In the genomic region with DNA sequence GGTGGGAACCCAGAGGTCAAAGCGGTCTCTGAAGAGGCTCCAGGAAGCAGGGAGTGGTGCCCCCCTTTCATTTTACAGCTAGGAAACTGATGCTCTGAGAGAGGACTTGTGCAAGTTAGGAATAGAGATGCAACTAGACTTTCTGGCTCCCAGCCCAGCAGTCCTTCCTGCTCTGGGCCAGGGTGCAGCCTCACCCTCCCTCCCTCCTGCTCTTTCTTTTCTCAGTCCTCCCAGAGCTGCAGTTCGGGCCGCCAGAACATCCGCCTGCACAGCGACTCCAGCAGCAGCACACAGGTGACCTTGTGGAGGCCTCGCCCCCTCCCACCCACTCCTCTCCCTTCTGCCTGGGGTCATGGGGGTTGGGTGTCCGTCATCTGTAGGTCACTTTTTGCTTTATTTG, we compare ENCODE assay signal across 8 cellular contexts. TPM values are rescaled to one million over a fixed set of nuclear protein-coding genes. Genes with fewer than 3 reads are reported as not detected.
DNase-seq lines count a peak whose midpoint lies in the region; ATAC-seq, FAIRE-seq and TF ChIP-seq lines count a peak whose summit lies in the region.

No MANE protein-coding gene starts in this region.

- H3K27me3 ChIP-seq in small intestine (ENCODE audit: control insufficient read depth in 2 of 2, insufficient read depth in 2 of 2, low read length in 2 of 2), result no peaks in the 10 kb centered on the region

- no peaks in the 10 kb centered on the region for H3K36me3 ChIP-seq in small intestine (ENCODE audit: control insufficient read depth in 2 of 2, insufficient read depth in 2 of 2, low read length in 2 of 2)

- 8 to 31% (median 12%) methylated on average over 7 of the region's 7 CpGs for WGBS in small intestine, 3 donors

- H3K4me3 ChIP-seq in small intestine (ENCODE audit: low read depth in 1 of 2, low read length in 2 of 2), result no peak overlapping the region

- H3K4me1 ChIP-seq in small intestine (ENCODE audit: control insufficient read depth in 2 of 2, insufficient read depth in 1 of 2, low read depth in 1 of 2, low read length in 1 of 2), result no peaks in the 10 kb centered on the region

- intact Hi-C loops in left ventricle myocardium superior (cut with micrococcal nuclease), result no loop called here

- H3K27ac ChIP-seq in small intestine (ENCODE audit: low read depth in 1 of 2, low read length in 1 of 2), result peak overlapping the region; percentile 42 to 83

- DNase-seq in HCEC 1CT (peak; percentile 49), left ventricle myocardium superior (peak; percentile 85), small intestine (peak; percentile 80), NCI-H2227 treated with DMSO at 0.1 percent for 48 hours (lab: John Stamatoyannopoulos, UW) (no peak), SW480 (ENCODE audit: low spot score) (no peak)
- no peak for DNase-seq in NK-92 treated with Interleukin-12 subunit alpha and Interleukin-12 subunit beta, amount 100 ng/mL, for 24 hours (lab: John Stamatoyannopoulos, UW)

- FAIRE-seq in small intestine (lab: Jason Lieb, UNC), result no peak

- peak; percentile 84 for ATAC-seq in SK-N-SH treated with all-trans-retinoic acid at 6 μM for 48 hours
- ATAC-seq in left ventricle myocardium superior, result peak; percentile 88
- no peak for ATAC-seq in HG03095 (IDR thresholded peaks at IDR 0.05; ENCODE audit: unreplicated experiment)

- no peaks in the 10 kb centered on the region for H3K9me3 ChIP-seq in small intestine (ENCODE audit: control insufficient read depth, low read depth)

TF ChIP-seq in SK-N-SH treated with all-trans-retinoic acid at 6 μM for 48 hours, 23 proteins besides CTCF, POLR2A, EP300 and RAD21:
- TF ChIP-seq BACH2 (CRISPR knock-in tag; IDR thresholded peaks at IDR 0.05; ENCODE audit: borderline replicate concordance) (no peak), ZFP30 (CRISPR knock-in tag; IDR thresholded peaks at IDR 0.05) (no peak), ZC3H10 (CRISPR knock-in tag; IDR thresholded peaks at IDR 0.05) (no peak), ZNF70 (CRISPR knock-in tag; IDR thresholded peaks at IDR 0.05) (no peak), RARB (CRISPR knock-in tag; IDR thresholded peaks at IDR 0.05) (no peak), GLIS3 (CRISPR knock-in tag; IDR thresholded peaks at IDR 0.05) (no peak), CSDC2 (CRISPR knock-in tag; IDR thresholded peaks at IDR 0.05) (no peak), SNAI2 (CRISPR knock-in tag; IDR thresholded peaks at IDR 0.05) (no peak), ISL1 (CRISPR knock-in tag; IDR thresholded peaks at IDR 0.05) (no peak), TCF4 (CRISPR knock-in tag; IDR thresholded peaks at IDR 0.05; ENCODE audit: borderline replicate concordance) (no peak), PPARA (CRISPR knock-in tag; IDR thresholded peaks at IDR 0.05; ENCODE audit: borderline replicate concordance) (no peak), TOX (CRISPR knock-in tag; IDR thresholded peaks at IDR 0.05; ENCODE audit: borderline replicate concordance) (no peak)
- TF ChIP-seq, protein P1, sequence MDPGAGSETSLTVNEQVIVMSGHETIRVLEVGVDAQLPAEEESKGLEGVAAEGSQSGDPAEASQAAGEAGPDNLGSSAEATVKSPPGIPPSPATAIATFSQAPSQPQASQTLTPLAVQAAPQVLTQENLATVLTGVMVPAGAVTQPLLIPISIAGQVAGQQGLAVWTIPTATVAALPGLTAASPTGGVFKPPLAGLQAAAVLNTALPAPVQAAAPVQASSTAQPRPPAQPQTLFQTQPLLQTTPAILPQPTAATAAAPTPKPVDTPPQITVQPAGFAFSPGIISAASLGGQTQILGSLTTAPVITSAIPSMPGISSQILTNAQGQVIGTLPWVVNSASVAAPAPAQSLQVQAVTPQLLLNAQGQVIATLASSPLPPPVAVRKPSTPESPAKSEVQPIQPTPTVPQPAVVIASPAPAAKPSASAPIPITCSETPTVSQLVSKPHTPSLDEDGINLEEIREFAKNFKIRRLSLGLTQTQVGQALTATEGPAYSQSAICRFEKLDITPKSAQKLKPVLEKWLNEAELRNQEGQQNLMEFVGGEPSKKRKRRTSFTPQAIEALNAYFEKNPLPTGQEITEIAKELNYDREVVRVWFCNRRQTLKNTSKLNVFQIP (CRISPR knock-in tag; IDR thresholded peaks at IDR 0.05; ENCODE audit: borderline replicate concordance, low read depth), result no peak
- TF ChIP-seq, protein P2, sequence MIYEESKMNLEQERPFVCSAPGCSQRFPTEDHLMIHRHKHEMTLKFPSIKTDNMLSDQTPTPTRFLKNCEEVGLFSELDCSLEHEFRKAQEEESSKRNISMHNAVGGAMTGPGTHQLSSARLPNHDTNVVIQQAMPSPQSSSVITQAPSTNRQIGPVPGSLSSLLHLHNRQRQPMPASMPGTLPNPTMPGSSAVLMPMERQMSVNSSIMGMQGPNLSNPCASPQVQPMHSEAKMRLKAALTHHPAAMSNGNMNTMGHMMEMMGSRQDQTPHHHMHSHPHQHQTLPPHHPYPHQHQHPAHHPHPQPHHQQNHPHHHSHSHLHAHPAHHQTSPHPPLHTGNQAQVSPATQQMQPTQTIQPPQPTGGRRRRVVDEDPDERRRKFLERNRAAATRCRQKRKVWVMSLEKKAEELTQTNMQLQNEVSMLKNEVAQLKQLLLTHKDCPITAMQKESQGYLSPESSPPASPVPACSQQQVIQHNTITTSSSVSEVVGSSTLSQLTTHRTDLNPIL (CRISPR knock-in tag; IDR thresholded peaks at IDR 0.05; ENCODE audit: low read depth), result no peak
- TF ChIP-seq, protein P3, sequence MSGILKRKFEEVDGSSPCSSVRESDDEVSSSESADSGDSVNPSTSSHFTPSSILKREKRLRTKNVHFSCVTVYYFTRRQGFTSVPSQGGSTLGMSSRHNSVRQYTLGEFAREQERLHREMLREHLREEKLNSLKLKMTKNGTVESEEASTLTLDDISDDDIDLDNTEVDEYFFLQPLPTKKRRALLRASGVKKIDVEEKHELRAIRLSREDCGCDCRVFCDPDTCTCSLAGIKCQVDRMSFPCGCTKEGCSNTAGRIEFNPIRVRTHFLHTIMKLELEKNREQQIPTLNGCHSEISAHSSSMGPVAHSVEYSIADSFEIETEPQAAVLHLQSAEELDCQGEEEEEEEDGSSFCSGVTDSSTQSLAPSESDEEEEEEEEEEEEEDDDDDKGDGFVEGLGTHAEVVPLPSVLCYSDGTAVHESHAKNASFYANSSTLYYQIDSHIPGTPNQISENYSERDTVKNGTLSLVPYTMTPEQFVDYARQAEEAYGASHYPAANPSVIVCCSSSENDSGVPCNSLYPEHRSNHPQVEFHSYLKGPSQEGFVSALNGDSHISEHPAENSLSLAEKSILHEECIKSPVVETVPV (CRISPR knock-in tag; IDR thresholded peaks at IDR 0.05), result no peak

RNA-seq across cellular contexts. Expression of a gene that starts 51.5 kb away (rescaled TPM):
- total RNA-seq in left ventricle myocardium superior, result not detected
- not detected for polyA plus RNA-seq in small intestine

RNA-seq across cellular contexts. Expression of a gene that starts 57.5 kb away (rescaled TPM):
- total RNA-seq in left ventricle myocardium superior, result 11.6 TPM
- 10 to 100 TPM in 2 of 3 donors, 1 to 10 TPM in 1; 7.0 to 18.0 (median 11.4) TPM for polyA plus RNA-seq in small intestine

Comparison
In these comparisons a context has a peak if more than half of its experiments do, and no peak if none do; other contexts are left out.
1. DNase-seq: peak in HCEC 1CT (single experiment), left ventricle myocardium superior (single experiment) and small intestine (single experiment); none in NK-92 treated with Interleukin-12 subunit alpha and Interleukin-12 subunit beta, amount 100 ng/mL, for 24 hours (single experiment), NCI-H2227 treated with DMSO at 0.1 percent for 48 hours (single experiment) and SW480 (single experiment).